In the genomic region with DNA sequence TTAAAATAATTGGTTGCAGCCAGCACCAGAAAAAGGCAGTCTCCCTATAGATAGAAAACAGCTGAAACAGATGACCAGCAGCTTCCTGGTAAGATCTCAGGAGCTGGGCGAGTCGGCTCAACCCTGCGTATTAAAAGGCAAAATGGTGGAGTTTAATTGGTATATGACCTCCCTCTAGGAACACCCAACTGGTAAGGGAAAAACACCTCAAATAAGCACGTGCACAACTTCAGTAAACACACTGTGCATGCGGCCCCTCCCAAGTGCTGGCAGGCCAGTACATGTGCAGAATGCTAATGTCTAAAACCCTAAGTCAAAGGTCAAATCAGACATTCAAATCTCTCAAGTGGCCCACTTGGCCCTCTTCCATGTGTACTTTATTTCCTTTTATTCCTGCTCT, we compare ENCODE assay signal across 18 cellular contexts.
A peak's percentile ranks its signal among the peaks of the same experiment; 100 is the strongest.
DNase-seq lines count a peak whose midpoint lies in the region; ATAC-seq and TF ChIP-seq lines count a peak whose summit lies in the region.
"Had no signal": no experiment of that assay in that cellular context is flagged by ENCODE, and none has a peak within 500 bp of the region (broad histone marks: within the 10 kb centered on the region; RNA-seq: fewer than 3 reads in every experiment).

No MANE protein-coding gene starts in this region.

- H3K9me3 Mint-ChIP-seq in osteocyte (ENCODE audit: unreplicated experiment): peaks cover 10% of the 10 kb centered on the region

- DNase-seq in right cardiac atrium (no peak), left cardiac atrium (no peak), left lobe of liver (ENCODE audit: low spot score) (no peak), osteocyte (ENCODE audit: extremely low spot score, unreplicated experiment) (no peak), ACHN (no peak), AG08395 (ENCODE audit: low spot score) (no peak), GF-D8 (lab: John Stamatoyannopoulos, UW) (no peak)
- no peak for DNase-seq in activated CD4-positive, alpha-beta T cell treated with anti-CD3 and anti-CD28 coated beads, Interleukin-2, amount 50 U/mL, for 4 hours
- DNase-seq: DMS 273 treated with DMSO at 0.1 percent for 48 hours, GDM1, HFFc6, NCI-H1048, NCI-H1436 treated with DMSO at 0.1 percent for 48 hours, NCI-H2029 treated with DMSO at 0.1 percent for 48 hours, NCI-H774 had no signal

- intact Hi-C loops in right cardiac atrium (cut with DNase I) (no loop called here), left cardiac atrium (cut with DNase I) (no loop called here)

- H3K4me3 ChIP-seq in right cardiac atrium (ENCODE audit: low read length): no peak overlapping the region
- H3K4me3 ChIP-seq: BLaER1 treated with 17β-estradiol and CSF1 and Interleukin-3, amounts not matched to agents 10 nM and 100 nM had no signal

- no peaks in the 10 kb centered on the region for H3K36me3 Mint-ChIP-seq in osteocyte (ENCODE audit: unreplicated experiment)

- H3K4me1 ChIP-seq in right cardiac atrium (ENCODE audit: control insufficient read depth, insufficient read depth, low read length): peaks cover 8% of the 10 kb centered on the region
- H3K4me1 ChIP-seq: BLaER1 treated with 17β-estradiol and CSF1 and Interleukin-3, amounts not matched to agents 10 nM and 100 nM had no signal

- no peaks in the 10 kb centered on the region for H3K27me3 ChIP-seq in right cardiac atrium (ENCODE audit: control insufficient read depth, insufficient read depth)
- H3K27me3 ChIP-seq: BLaER1 treated with 17β-estradiol and CSF1 and Interleukin-3, amounts not matched to agents 10 nM and 100 nM had no signal

- no peaks in the 10 kb centered on the region for H3K9me3 ChIP-seq in right cardiac atrium (ENCODE audit: control insufficient read depth, low read length)
- H3K9me3 ChIP-seq: BLaER1 treated with 17β-estradiol and CSF1 and Interleukin-3, amounts not matched to agents 10 nM and 100 nM had no signal

- H3K27me3 Mint-ChIP-seq in osteocyte (ENCODE audit: unreplicated experiment): no peaks in the 10 kb centered on the region

- WGBS in right cardiac atrium: 75% methylated on average over 5 of the region's 5 CpGs

- no peak for ATAC-seq in right cardiac atrium
- ATAC-seq in left cardiac atrium: no peak
- peak; percentile 30 for ATAC-seq in left lobe of liver

- H3K27ac ChIP-seq in right cardiac atrium (ENCODE audit: low read length): peak overlapping the region; percentile 10
- H3K27ac ChIP-seq: 22Rv1; BLaER1 treated with 17β-estradiol and CSF1 and Interleukin-3, amounts not matched to agents 10 nM and 100 nM; KMS-11 had no signal

- peak overlapping the region; percentile 74 for H3K27ac Mint-ChIP-seq in osteocyte (ENCODE audit: unreplicated experiment)
- H3K27ac Mint-ChIP-seq: HFFc6 had no signal

- in situ Hi-C loops in ACHN (cut with HindIII; ENCODE audit: low pct_ligation_motif_present, low pct_unique_long_range_greater_than_20kb, low sequenced_read_pairs): no loop called here

- peaks cover 80% of the 10 kb centered on the region for H3K4me1 Mint-ChIP-seq in osteocyte (ENCODE audit: unreplicated experiment)

- H3K4me3 Mint-ChIP-seq in osteocyte (ENCODE audit: unreplicated experiment): no peak overlapping the region

- no peak for TF ChIP-seq CTCF in osteocyte (IDR thresholded peaks at IDR 0.05)
